In the genomic region with DNA sequence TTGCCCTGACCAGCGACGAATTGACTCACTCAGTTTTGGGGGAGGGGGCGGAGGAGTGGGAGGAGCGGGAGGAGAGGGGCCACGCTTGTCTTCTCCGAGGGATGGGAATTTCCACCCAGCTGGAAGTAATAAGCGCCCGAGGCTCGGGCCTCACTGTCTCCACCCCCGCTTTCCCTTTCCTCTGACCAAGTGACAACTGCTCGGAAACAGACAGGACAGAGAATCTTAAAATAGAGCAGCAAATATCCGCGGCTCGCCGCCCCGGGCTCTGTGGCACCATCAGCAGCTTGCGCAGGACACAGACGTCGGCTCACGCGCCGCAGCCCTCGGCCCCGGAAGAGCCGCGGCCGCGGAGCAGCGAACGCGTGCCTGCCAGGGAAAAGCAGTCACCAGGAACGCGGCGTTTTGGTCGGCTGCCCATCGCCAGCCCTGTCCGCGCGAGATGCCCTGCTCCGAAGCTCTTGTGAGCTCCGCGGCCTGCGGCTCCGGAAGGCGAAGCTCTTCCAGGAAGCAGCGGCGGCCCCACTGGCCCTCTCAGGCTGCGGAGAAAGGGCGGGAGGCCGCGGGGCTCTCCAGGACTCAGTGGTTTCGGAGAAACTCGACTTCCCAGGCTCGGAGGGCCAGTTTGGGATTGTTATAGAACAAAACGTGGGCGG, we compare ENCODE assay signal across 8 cellular contexts. TPM values are rescaled to one million over a fixed set of nuclear protein-coding genes. Genes with fewer than 3 reads are reported as not detected.
A peak's percentile ranks its signal among the peaks of the same experiment; 100 is the strongest.
DNase-seq lines count a peak whose midpoint lies in the region; ATAC-seq and TF ChIP-seq lines count a peak whose summit lies in the region.

No MANE protein-coding gene starts in this region.

- H3K27me3 ChIP-seq in liver (ENCODE audit: control insufficient read depth in 4 of 4, insufficient read depth in 4 of 4, low read length in 3 of 4): no peaks in the 10 kb centered on the region

- peak overlapping the region; percentile 94 for H3K27ac Mint-ChIP-seq in activated CD4-positive, alpha-beta T cell treated with anti-CD3 and anti-CD28 coated beads, Interleukin-2, amount 10 ng/mL, durations not matched to agents 24 days and 14 days

- peaks cover 4% of the 10 kb centered on the region for H3K36me3 Mint-ChIP-seq in activated CD4-positive, alpha-beta T cell treated with anti-CD3 and anti-CD28 coated beads, Interleukin-2, amount 10 ng/mL, durations not matched to agents 24 days and 14 days (ENCODE audit: low read depth)

- H3K27me3 Mint-ChIP-seq in activated CD4-positive, alpha-beta T cell treated with anti-CD3 and anti-CD28 coated beads, Interleukin-2, amount 10 ng/mL, durations not matched to agents 24 days and 14 days: peaks cover 31% of the 10 kb centered on the region

- peak overlapping the region; percentile 0 to 65 for H3K9ac ChIP-seq in liver (ENCODE audit: low read depth in 1 of 2, low read length in 2 of 2)

- peak overlapping the region; percentile 76 for H3K4me3 ChIP-seq in GM12865 (ENCODE audit: low read depth, low read length)
- H3K4me3 ChIP-seq in liver (ENCODE audit: low read depth in 1 of 3, low read length in 3 of 3): peak overlapping the region; percentile 14 to 51 (median 30)

- 2% methylated on average over 56 of the region's 56 CpGs for WGBS in liver

- peak in 1 of 2 donors; percentile 43 for TF ChIP-seq RAD21 in liver (IDR thresholded peaks at IDR 0.05)

- H3K9me3 ChIP-seq in liver (ENCODE audit: control insufficient read depth in 4 of 4, low read length in 3 of 4): no peaks in the 10 kb centered on the region

- peak; percentile 37 for ATAC-seq in HG02678 (IDR thresholded peaks at IDR 0.05; ENCODE audit: unreplicated experiment)

- H3K4me3 Mint-ChIP-seq in activated CD4-positive, alpha-beta T cell treated with anti-CD3 and anti-CD28 coated beads, Interleukin-2, amount 10 ng/mL, durations not matched to agents 24 days and 14 days: peak overlapping the region; percentile 70

- H3K27ac ChIP-seq in liver (ENCODE audit: low read depth in 1 of 2, low read length in 2 of 2): peak overlapping the region; percentile 77 to 79

- peaks cover 5% of the 10 kb centered on the region for H3K9me3 Mint-ChIP-seq in activated CD4-positive, alpha-beta T cell treated with anti-CD3 and anti-CD28 coated beads, Interleukin-2, amount 10 ng/mL, durations not matched to agents 24 days and 14 days

- DNase-seq in GM12865 (ENCODE audit: low read depth) (peak; percentile 87), NCI-H345 (lab: John Stamatoyannopoulos, UW) (peak; percentile 84), dermis microvascular lymphatic vessel endothelial cell (ENCODE audit: low read depth in 2 of 2) (peak; percentile 43 to 53), GOT3 (lab: John Stamatoyannopoulos, UW) (no peak)
- peak; percentile 83 for DNase-seq in activated CD4-positive, alpha-beta T cell treated with anti-CD3 and anti-CD28 coated beads, Interleukin-2, amount 10 ng/mL, durations not matched to agents 24 days and 14 days
- DNase-seq in stimulated activated CD4-positive, alpha-beta T cell treated with anti-CD3 and anti-CD28 coated beads, Interleukin-4, amount 100 ng/mL, for 4 hours: peak; percentile 56 to 61

- TF ChIP-seq CTCF in GM12865 (IDR thresholded peaks at IDR 0.05; ENCODE audit: insufficient read depth, low read depth, low read length, missing control alignments) (no peak), liver (IDR thresholded peaks at IDR 0.05; ENCODE audit: low read depth, low read length, missing input control) (no peak)

- H3K4me1 ChIP-seq in liver (ENCODE audit: control insufficient read depth in 4 of 4, insufficient read depth in 4 of 4, low read length in 3 of 4): peaks cover 1 to 24% (median 14%) of the 10 kb centered on the region in 4 donors

- intact Hi-C loops in activated CD4-positive, alpha-beta T cell treated with anti-CD3 and anti-CD28 coated beads, Interleukin-2, amount 10 ng/mL, durations not matched to agents 24 days and 14 days (cut with micrococcal nuclease): loop anchor here (1.0 to 10.0 kb wide), 6 partner anchors 26 to 1520 kb away; a partner anchor contains a TSS

- peaks cover 62% of the 10 kb centered on the region for H3K4me1 Mint-ChIP-seq in activated CD4-positive, alpha-beta T cell treated with anti-CD3 and anti-CD28 coated beads, Interleukin-2, amount 10 ng/mL, durations not matched to agents 24 days and 14 days

- no peaks in the 10 kb centered on the region for H3K36me3 ChIP-seq in liver (ENCODE audit: control insufficient read depth in 4 of 4, insufficient read depth in 3 of 4, low read depth in 1 of 4, low read length in 3 of 4)

TF ChIP-seq in liver, 16 proteins besides CTCF, POLR2A, EP300 and RAD21:
- TF ChIP-seq, protein P1, sequence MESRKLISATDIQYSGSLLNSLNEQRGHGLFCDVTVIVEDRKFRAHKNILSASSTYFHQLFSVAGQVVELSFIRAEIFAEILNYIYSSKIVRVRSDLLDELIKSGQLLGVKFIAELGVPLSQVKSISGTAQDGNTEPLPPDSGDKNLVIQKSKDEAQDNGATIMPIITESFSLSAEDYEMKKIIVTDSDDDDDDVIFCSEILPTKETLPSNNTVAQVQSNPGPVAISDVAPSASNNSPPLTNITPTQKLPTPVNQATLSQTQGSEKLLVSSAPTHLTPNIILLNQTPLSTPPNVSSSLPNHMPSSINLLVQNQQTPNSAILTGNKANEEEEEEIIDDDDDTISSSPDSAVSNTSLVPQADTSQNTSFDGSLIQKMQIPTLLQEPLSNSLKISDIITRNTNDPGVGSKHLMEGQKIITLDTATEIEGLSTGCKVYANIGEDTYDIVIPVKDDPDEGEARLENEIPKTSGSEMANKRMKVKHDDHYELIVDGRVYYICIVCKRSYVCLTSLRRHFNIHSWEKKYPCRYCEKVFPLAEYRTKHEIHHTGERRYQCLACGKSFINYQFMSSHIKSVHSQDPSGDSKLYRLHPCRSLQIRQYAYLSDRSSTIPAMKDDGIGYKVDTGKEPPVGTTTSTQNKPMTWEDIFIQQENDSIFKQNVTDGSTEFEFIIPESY (IDR thresholded peaks at IDR 0.05): peak; percentile 28
- TF ChIP-seq RXRA (IDR thresholded peaks at IDR 0.05) (peak in 1 of 2 donors; percentile 10), FOXA1 (IDR thresholded peaks at IDR 0.05) (no peak), TAF1 (conservative IDR thresholded peaks at IDR 0.05) (no peak), EGR1 (IDR thresholded peaks at IDR 0.05; ENCODE audit: low read depth in 2 of 2) (peak; percentile 56 to 73), SP1 (IDR thresholded peaks at IDR 0.05) (peak; percentile 47), GABPA (IDR thresholded peaks at IDR 0.05 in 1 of 2, conservative IDR thresholded peaks at IDR 0.05 in 1 of 2) (no peak), JUND (IDR thresholded peaks at IDR 0.05) (no peak), HNF4A (conservative IDR thresholded peaks at IDR 0.05) (no peak), HNF4G (IDR thresholded peaks at IDR 0.05) (no peak), FOXA2 (IDR thresholded peaks at IDR 0.05) (no peak), NR2F2 (IDR thresholded peaks at IDR 0.05) (peak; percentile 74), YY1 (IDR thresholded peaks at IDR 0.05) (peak; percentile 47)
- TF ChIP-seq, protein P2, sequence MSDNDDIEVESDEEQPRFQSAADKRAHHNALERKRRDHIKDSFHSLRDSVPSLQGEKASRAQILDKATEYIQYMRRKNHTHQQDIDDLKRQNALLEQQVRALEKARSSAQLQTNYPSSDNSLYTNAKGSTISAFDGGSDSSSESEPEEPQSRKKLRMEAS (IDR thresholded peaks at IDR 0.05): peak; percentile 59
- TF ChIP-seq, protein P3, sequence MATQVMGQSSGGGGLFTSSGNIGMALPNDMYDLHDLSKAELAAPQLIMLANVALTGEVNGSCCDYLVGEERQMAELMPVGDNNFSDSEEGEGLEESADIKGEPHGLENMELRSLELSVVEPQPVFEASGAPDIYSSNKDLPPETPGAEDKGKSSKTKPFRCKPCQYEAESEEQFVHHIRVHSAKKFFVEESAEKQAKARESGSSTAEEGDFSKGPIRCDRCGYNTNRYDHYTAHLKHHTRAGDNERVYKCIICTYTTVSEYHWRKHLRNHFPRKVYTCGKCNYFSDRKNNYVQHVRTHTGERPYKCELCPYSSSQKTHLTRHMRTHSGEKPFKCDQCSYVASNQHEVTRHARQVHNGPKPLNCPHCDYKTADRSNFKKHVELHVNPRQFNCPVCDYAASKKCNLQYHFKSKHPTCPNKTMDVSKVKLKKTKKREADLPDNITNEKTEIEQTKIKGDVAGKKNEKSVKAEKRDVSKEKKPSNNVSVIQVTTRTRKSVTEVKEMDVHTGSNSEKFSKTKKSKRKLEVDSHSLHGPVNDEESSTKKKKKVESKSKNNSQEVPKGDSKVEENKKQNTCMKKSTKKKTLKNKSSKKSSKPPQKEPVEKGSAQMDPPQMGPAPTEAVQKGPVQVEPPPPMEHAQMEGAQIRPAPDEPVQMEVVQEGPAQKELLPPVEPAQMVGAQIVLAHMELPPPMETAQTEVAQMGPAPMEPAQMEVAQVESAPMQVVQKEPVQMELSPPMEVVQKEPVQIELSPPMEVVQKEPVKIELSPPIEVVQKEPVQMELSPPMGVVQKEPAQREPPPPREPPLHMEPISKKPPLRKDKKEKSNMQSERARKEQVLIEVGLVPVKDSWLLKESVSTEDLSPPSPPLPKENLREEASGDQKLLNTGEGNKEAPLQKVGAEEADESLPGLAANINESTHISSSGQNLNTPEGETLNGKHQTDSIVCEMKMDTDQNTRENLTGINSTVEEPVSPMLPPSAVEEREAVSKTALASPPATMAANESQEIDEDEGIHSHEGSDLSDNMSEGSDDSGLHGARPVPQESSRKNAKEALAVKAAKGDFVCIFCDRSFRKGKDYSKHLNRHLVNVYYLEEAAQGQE (IDR thresholded peaks at IDR 0.05): peak; percentile 40
- TF ChIP-seq, protein P4, sequence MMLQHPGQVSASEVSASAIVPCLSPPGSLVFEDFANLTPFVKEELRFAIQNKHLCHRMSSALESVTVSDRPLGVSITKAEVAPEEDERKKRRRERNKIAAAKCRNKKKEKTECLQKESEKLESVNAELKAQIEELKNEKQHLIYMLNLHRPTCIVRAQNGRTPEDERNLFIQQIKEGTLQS (IDR thresholded peaks at IDR 0.05): no peak
TF ChIP-seq in liver: peak in this region for 8.

RNA-seq across cellular contexts. Expression of a gene that starts 10.7 kb away (rescaled TPM):
- 94.3 and 94.7 TPM in 2 replicates for total RNA-seq in activated CD4-positive, alpha-beta T cell treated with anti-CD3 and anti-CD28 coated beads, Interleukin-2, amount 10 ng/mL, durations not matched to agents 24 days and 14 days
- total RNA-seq in dermis microvascular lymphatic vessel endothelial cell: 0.89 and 1.3 TPM in 2 replicates
- total RNA-seq in liver: 1 to 10 TPM in 1 of 2 donors, under 1 TPM in 1; 0.59 to 2.7 TPM
- polyA plus RNA-seq in liver: 1 to 10 TPM in 1 of 2 donors, under 1 TPM in 1; 0.54 to 1.1 TPM

RNA-seq across cellular contexts. Expression of a gene that starts 25.9 kb away (rescaled TPM):
- total RNA-seq in activated CD4-positive, alpha-beta T cell treated with anti-CD3 and anti-CD28 coated beads, Interleukin-2, amount 10 ng/mL, durations not matched to agents 24 days and 14 days: 3.4 and 4.8 TPM in 2 replicates
- 0.25 and 0.39 TPM in 2 replicates for total RNA-seq in dermis microvascular lymphatic vessel endothelial cell
- total RNA-seq in liver: 1 to 10 TPM; 3.3 to 3.9 TPM
- 1 to 10 TPM; 1.3 to 1.4 TPM for polyA plus RNA-seq in liver

Comparison
In these comparisons a context has a peak if more than half of its experiments do, and no peak if none do; other contexts are left out.
1. RNA of a gene that starts 10.7 kb away (total RNA-seq): 94.3 to 94.7 TPM in activated CD4-positive, alpha-beta T cell treated with anti-CD3 and anti-CD28 coated beads, Interleukin-2, amount 10 ng/mL, durations not matched to agents 24 days and 14 days; 0.59 to 2.7 TPM in liver and 0.89 to 1.3 TPM in dermis microvascular lymphatic vessel endothelial cell; every median in the first group is over 10 times any median in the second.